19 cellular contexts compared by ENCODE assay signal in the genomic region with DNA sequence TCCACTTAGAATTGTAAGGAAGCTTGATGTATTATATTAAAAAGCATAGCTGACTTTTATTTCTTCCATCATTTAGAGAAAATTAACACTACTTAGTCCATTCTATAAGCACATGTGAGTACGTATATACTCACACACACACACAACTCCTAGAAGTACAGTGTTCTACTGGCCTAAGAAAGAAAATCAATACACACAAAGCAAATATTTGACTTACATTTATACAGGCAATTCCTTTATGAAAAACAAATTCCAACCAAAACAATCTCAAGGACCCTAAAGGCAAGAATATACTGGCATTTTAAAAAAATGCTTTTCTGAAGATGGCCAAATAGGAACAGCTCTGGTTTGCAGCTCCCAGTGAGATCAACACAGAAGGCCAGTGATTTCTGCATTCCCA.
DNase-seq lines count a peak whose midpoint lies in the region; ATAC-seq, FAIRE-seq and TF ChIP-seq lines count a peak whose summit lies in the region.
"Had no signal": no experiment of that assay in that cellular context is flagged by ENCODE, and none has a peak within 500 bp of the region (broad histone marks: within the 10 kb centered on the region; RNA-seq: fewer than 3 reads in every experiment).

No MANE protein-coding gene starts in this region.

- no TSS peak for BruUV-seq in HepG2 (replicated peaks; lab: Mats Ljungman, UMichigan)

- H3K9me3 ChIP-seq in HepG2 (ENCODE audit: low read length) (no peaks in the 10 kb centered on the region), right lobe of liver (no peaks in the 10 kb centered on the region), mucosa of descending colon (no peaks in the 10 kb centered on the region)
- H3K9me3 ChIP-seq: A549 had no signal

- TF ChIP-seq RAD21 in HepG2 (CRISPR knock-in tag; IDR thresholded peaks at IDR 0.05), result no peak

- H3K4me3 ChIP-seq in HepG2 (replicated peaks in 1 of 3; ENCODE audit: insufficient read depth in 1 of 3, low read depth in 2 of 3, low read length in 3 of 3) (no peak overlapping the region), right lobe of liver (no peak overlapping the region), mucosa of descending colon (no peak overlapping the region)
- H3K4me3 ChIP-seq: A549; BLaER1 treated with 17β-estradiol and CSF1 and Interleukin-3, amounts not matched to agents 10 nM and 100 nM had no signal

- TF ChIP-seq EP300 in HepG2 (IDR thresholded peaks at IDR 0.05; ENCODE audit: low read depth in 2 of 2, low read length in 2 of 2) (no peak; a peak in 1 of 4 replicates), HepG2 (CRISPR knock-in tag; IDR thresholded peaks at IDR 0.05; ENCODE audit: borderline replicate concordance) (no peak)

- H3K4me1 ChIP-seq in HepG2 (ENCODE audit: insufficient read depth, low read length), result peaks cover 69% of the 10 kb centered on the region
- no peaks in the 10 kb centered on the region for H3K4me1 ChIP-seq in right lobe of liver
- H3K4me1 ChIP-seq in mucosa of descending colon (ENCODE audit: low read depth), result no peaks in the 10 kb centered on the region
- H3K4me1 ChIP-seq: A549; BLaER1 treated with 17β-estradiol and CSF1 and Interleukin-3, amounts not matched to agents 10 nM and 100 nM had no signal

- 68% methylated on average over 1 of the region's 1 CpG for WGBS in HepG2 (ENCODE audit: low lambda C conversion rate)
- WGBS in right lobe of liver (ENCODE audit: insufficient coverage, low coverage, low lambda C conversion rate, missing lambda C conversion rate), result 50% methylated on average over 1 of the region's 1 CpG

- no peak overlapping the region for H3K9ac ChIP-seq in HepG2 (ENCODE audit: insufficient read depth, low read depth, low read length)
- H3K9ac ChIP-seq: BLaER1 treated with 17β-estradiol and CSF1 and Interleukin-3, amounts not matched to agents 10 nM and 100 nM had no signal

- intact Hi-C loops in HepG2 (cut with micrococcal nuclease; ENCODE audit: unreplicated experiment) (no loop called here), right lobe of liver (cut with DNase I) (no loop called here), mucosa of descending colon (cut with DNase I, micrococcal nuclease) (no loop called here)

- H3K36me3 ChIP-seq in HepG2 (replicated peaks in 1 of 2; ENCODE audit: control insufficient read depth in 1 of 2, insufficient read depth in 2 of 2, low read length in 2 of 2) (peaks cover 3 to 7% of the 10 kb centered on the region in 2 experiments; a peak in 3 of 5 replicates), right lobe of liver (no peaks in the 10 kb centered on the region), mucosa of descending colon (ENCODE audit: low read depth) (no peaks in the 10 kb centered on the region)
- H3K36me3 ChIP-seq: BLaER1 treated with 17β-estradiol and CSF1 and Interleukin-3, amounts not matched to agents 10 nM and 100 nM had no signal

- FAIRE-seq in HepG2 (lab: Jason Lieb, UNC), result no peak
- FAIRE-seq: A549, D721Med, G401.6, GM12891, GM19239 had no signal

- TF ChIP-seq CTCF in HepG2 (CRISPR knock-in tag; IDR thresholded peaks at IDR 0.05) (no peak), right lobe of liver (IDR thresholded peaks at IDR 0.05) (no peak), VCaP (conservative IDR thresholded peaks at IDR 0.05) (no peak), mucosa of descending colon (IDR thresholded peaks at IDR 0.05) (no peak)

- TF ChIP-seq POLR2A in HepG2 (IDR thresholded peaks at IDR 0.05; ENCODE audit: insufficient read depth in 1 of 2, low read depth in 2 of 2, low read length in 2 of 2), result no peak
- no peak for TF ChIP-seq POLR2A in right lobe of liver (IDR thresholded peaks at IDR 0.05)

- H3K79me2 ChIP-seq in HepG2 (ENCODE audit: insufficient read depth, low read length), result no peaks in the 10 kb centered on the region

- H2AFZ ChIP-seq in HepG2 (ENCODE audit: low read length), result no peak overlapping the region

- CTCF ChIA-PET in HepG2 (lab: Yijun Ruan, JAX; ENCODE audit: low intra/inter-chr PET ratio, low total read pairs), result no interaction called here

- peak; percentile 63 for ATAC-seq in HepG2
- ATAC-seq in right lobe of liver, result no peak
- ATAC-seq in mucosa of descending colon, result no peak
- ATAC-seq: A549; CD8-positive, alpha-beta T cell had no signal

- H3K27me3 ChIP-seq in HepG2 (ENCODE audit: control insufficient read depth in 1 of 2, insufficient read depth in 2 of 2, low read length in 2 of 2) (no peaks in the 10 kb centered on the region), right lobe of liver (no peaks in the 10 kb centered on the region)
- H3K27me3 ChIP-seq: BLaER1 treated with 17β-estradiol and CSF1 and Interleukin-3, amounts not matched to agents 10 nM and 100 nM had no signal

- peak; percentile 41 for DNase-seq in HepG2 (ENCODE audit: low spot score)
- DNase-seq in right lobe of liver, result no peak
- DNase-seq in NCI-H146 (lab: John Stamatoyannopoulos, UW), result peak; percentile 17
- DNase-seq in H4 (ENCODE audit: low spot score), result no peak
- no peak for DNase-seq in mucosa of descending colon
- DNase-seq: AML-193; CD4-positive, alpha-beta T cell; CD8-positive, alpha-beta T cell; DMS79 treated with DMSO at 0.1 percent for 48 hours; GF-D8 had no signal

- H3K4me2 ChIP-seq in HepG2 (ENCODE audit: low read depth, low read length), result no peak overlapping the region
- H3K4me2 ChIP-seq: A549; BLaER1 treated with 17β-estradiol and CSF1 and Interleukin-3, amounts not matched to agents 10 nM and 100 nM had no signal

- POLR2A ChIA-PET in HepG2 (lab: Yijun Ruan, JAX), result no interaction called here

- peaks cover 4% of the 10 kb centered on the region; the same call in 1 of the 2 replicates for H4K20me1 ChIP-seq in HepG2 (ENCODE audit: insufficient read depth, low read length)
- H4K20me1 ChIP-seq: BLaER1 treated with 17β-estradiol and CSF1 and Interleukin-3, amounts not matched to agents 10 nM and 100 nM had no signal

- H3K27ac ChIP-seq in HepG2 (ENCODE audit: extremely low read length, insufficient read depth, low read length) (no peak overlapping the region), right lobe of liver (no peak overlapping the region), VCaP (peak overlapping the region; percentile 90; the same call in 1 of the 2 replicates)
- H3K27ac ChIP-seq: 22Rv1; A549; BLaER1 treated with 17β-estradiol and CSF1 and Interleukin-3, amounts not matched to agents 10 nM and 100 nM; C4-2B had no signal

- in situ Hi-C loops in HepG2 (cut with HindIII; ENCODE audit: extremely low pct_ligation_motif_present, low pct_unique_long_range_greater_than_20kb), result loop anchor here (10.0 kb wide), 1 partner anchor 133 kb away; no protein-coding TSS in a partner anchor

TF ChIP-seq in HepG2, 621 proteins besides CTCF, POLR2A, EP300 and RAD21 (continues in another document):
- 0 out of 2 replicates have a peak, but pooled peaks have one; percentile 15 for TF ChIP-seq SAP130 (CRISPR knock-in tag; IDR thresholded peaks at IDR 0.05; ENCODE audit: low read depth)
- TF ChIP-seq SSRP1 (CRISPR knock-in tag; IDR thresholded peaks at IDR 0.05), result no peak
- TF ChIP-seq ERF (CRISPR knock-in tag; IDR thresholded peaks at IDR 0.05), result no peak
- TF ChIP-seq, protein P1, sequence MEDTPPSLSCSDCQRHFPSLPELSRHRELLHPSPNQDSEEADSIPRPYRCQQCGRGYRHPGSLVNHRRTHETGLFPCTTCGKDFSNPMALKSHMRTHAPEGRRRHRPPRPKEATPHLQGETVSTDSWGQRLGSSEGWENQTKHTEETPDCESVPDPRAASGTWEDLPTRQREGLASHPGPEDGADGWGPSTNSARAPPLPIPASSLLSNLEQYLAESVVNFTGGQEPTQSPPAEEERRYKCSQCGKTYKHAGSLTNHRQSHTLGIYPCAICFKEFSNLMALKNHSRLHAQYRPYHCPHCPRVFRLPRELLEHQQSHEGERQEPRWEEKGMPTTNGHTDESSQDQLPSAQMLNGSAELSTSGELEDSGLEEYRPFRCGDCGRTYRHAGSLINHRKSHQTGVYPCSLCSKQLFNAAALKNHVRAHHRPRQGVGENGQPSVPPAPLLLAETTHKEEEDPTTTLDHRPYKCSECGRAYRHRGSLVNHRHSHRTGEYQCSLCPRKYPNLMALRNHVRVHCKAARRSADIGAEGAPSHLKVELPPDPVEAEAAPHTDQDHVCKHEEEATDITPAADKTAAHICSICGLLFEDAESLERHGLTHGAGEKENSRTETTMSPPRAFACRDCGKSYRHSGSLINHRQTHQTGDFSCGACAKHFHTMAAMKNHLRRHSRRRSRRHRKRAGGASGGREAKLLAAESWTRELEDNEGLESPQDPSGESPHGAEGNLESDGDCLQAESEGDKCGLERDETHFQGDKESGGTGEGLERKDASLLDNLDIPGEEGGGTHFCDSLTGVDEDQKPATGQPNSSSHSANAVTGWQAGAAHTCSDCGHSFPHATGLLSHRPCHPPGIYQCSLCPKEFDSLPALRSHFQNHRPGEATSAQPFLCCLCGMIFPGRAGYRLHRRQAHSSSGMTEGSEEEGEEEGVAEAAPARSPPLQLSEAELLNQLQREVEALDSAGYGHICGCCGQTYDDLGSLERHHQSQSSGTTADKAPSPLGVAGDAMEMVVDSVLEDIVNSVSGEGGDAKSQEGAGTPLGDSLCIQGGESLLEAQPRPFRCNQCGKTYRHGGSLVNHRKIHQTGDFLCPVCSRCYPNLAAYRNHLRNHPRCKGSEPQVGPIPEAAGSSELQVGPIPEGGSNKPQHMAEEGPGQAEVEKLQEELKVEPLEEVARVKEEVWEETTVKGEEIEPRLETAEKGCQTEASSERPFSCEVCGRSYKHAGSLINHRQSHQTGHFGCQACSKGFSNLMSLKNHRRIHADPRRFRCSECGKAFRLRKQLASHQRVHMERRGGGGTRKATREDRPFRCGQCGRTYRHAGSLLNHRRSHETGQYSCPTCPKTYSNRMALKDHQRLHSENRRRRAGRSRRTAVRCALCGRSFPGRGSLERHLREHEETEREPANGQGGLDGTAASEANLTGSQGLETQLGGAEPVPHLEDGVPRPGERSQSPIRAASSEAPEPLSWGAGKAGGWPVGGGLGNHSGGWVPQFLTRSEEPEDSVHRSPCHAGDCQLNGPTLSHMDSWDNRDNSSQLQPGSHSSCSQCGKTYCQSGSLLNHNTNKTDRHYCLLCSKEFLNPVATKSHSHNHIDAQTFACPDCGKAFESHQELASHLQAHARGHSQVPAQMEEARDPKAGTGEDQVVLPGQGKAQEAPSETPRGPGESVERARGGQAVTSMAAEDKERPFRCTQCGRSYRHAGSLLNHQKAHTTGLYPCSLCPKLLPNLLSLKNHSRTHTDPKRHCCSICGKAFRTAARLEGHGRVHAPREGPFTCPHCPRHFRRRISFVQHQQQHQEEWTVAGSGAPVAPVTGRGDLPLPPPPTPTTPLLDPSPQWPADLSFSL (CRISPR knock-in tag; IDR thresholded peaks at IDR 0.05), result peak; percentile 71; the same call in 1 of the 2 replicates
- TF ChIP-seq FOXA3 (CRISPR knock-in tag; IDR thresholded peaks at IDR 0.05), result peak; percentile 51; the same call in 1 of the 2 replicates
- TF ChIP-seq NFIC (IDR thresholded peaks at IDR 0.05; ENCODE audit: low read length), result peak; percentile 53; the same call in 1 of the 2 replicates
- no peak for TF ChIP-seq ZNF749 (CRISPR knock-in tag; IDR thresholded peaks at IDR 0.05; ENCODE audit: borderline replicate concordance)
- TF ChIP-seq SOX6 (IDR thresholded peaks at IDR 0.05), result no peak
- peak; percentile 54; the same call in 1 of the 2 replicates for TF ChIP-seq SOX6 (CRISPR knock-in tag; IDR thresholded peaks at IDR 0.05)

Comparison
In these comparisons a context has a peak if more than half of its experiments do, and no peak if none do; other contexts are left out.
1. DNase-seq: peak in HepG2 (single experiment) and NCI-H146 (single experiment); none in right lobe of liver (0 of 3), H4 (single experiment) and mucosa of descending colon (0 of 3).